In genomic region chr17:75874323-75875181, GRCh38 we compare ENCODE assay signal across 2 cellular contexts.
TF ChIP-seq lines count a peak whose summit lies in the region.

No MANE protein-coding gene starts in this region.

TF ChIP-seq in SK-N-SH, 30 proteins besides CTCF, POLR2A, EP300 and RAD21 (continued from another document):
- TF ChIP-seq REST (IDR thresholded peaks at IDR 0.05; ENCODE audit: low read depth, low read length): peak; percentile 78
- no peak for TF ChIP-seq YY1 (IDR thresholded peaks at IDR 0.05; ENCODE audit: low read depth)
- no peak for TF ChIP-seq MEF2A (IDR thresholded peaks at IDR 0.05; ENCODE audit: borderline replicate concordance, low read depth)

TF ChIP-seq in SK-N-SH treated with all-trans-retinoic acid at 6 μM for 48 hours, 23 proteins besides CTCF, POLR2A, EP300 and RAD21 (continued from another document):
- no peak for TF ChIP-seq POU6F1 (CRISPR knock-in tag; IDR thresholded peaks at IDR 0.05; ENCODE audit: borderline replicate concordance, low read depth)
